ENCODE assay signal across 16 cellular contexts in genomic region chr16:19701091-19701490, GRCh38. TPM values are rescaled to one million over a fixed set of nuclear protein-coding genes. Genes with fewer than 3 reads are reported as not detected.
DNase-seq lines count a peak whose midpoint lies in the region; ATAC-seq and TF ChIP-seq lines count a peak whose summit lies in the region.
"Had no signal": no experiment of that assay in that cellular context is flagged by ENCODE, and none has a peak within 500 bp of the region (broad histone marks: within the 10 kb centered on the region; RNA-seq: fewer than 3 reads in every experiment).

No MANE protein-coding gene starts in this region.

- intact Hi-C loops in activated CD8-positive, alpha-beta T cell treated with anti-CD3 and anti-CD28 coated beads for 36 hours (cut with micrococcal nuclease): no loop called here
- intact Hi-C loops in testis (cut with DNase I; ENCODE audit: low total_unique reads): no loop called here

- H3K27me3 ChIP-seq in layer of hippocampus (ENCODE audit: control insufficient read depth, insufficient read depth, low read length) (no peaks in the 10 kb centered on the region), testis (no peaks in the 10 kb centered on the region)

- H3K36me3 Mint-ChIP-seq in activated CD8-positive, alpha-beta T cell treated with anti-CD3 and anti-CD28 coated beads for 36 hours (ENCODE audit: low read depth): peaks cover 80% of the 10 kb centered on the region
- H3K36me3 Mint-ChIP-seq in activated CD8-positive, alpha-beta T cell treated with anti-CD3 and anti-CD28 coated beads, Interleukin-2, amount 10 ng/mL, durations not matched to agents 7 days and 5 days (ENCODE audit: low read depth): peaks cover 68% of the 10 kb centered on the region

- peaks cover 62% of the 10 kb centered on the region for H3K4me1 ChIP-seq in testis

- no peak for TF ChIP-seq POLR2A in testis (IDR thresholded peaks at IDR 0.05)

- no peak overlapping the region for H3K4me3 ChIP-seq in testis

- no peaks in the 10 kb centered on the region for H3K36me3 ChIP-seq in testis (ENCODE audit: low read depth, missing control alignments)

- H3K27ac ChIP-seq in layer of hippocampus (ENCODE audit: low read depth, low read length): peak overlapping the region; percentile 72
- peak overlapping the region; percentile 66 to 67 for H3K27ac ChIP-seq in testis

- ATAC-seq in activated CD8-positive, alpha-beta T cell treated with anti-CD3 and anti-CD28 coated beads for 36 hours: no peak
- ATAC-seq in activated CD8-positive, alpha-beta T cell treated with anti-CD3 and anti-CD28 coated beads, Interleukin-2, amount 10 ng/mL, durations not matched to agents 7 days and 5 days: no peak
- ATAC-seq in HG03196 (IDR thresholded peaks at IDR 0.05; ENCODE audit: unreplicated experiment): no peak
- no peak for ATAC-seq in HG03565 (IDR thresholded peaks at IDR 0.05; ENCODE audit: unreplicated experiment)
- ATAC-seq: stimulated activated naive B cell treated with anti-CD40 and anti-IgM and Interleukin-4, amounts not matched to agents 10 μg/mL and 1 μg/mL and 100 μg/mL, for 72 hours had no signal

- no peaks in the 10 kb centered on the region for H3K27me3 Mint-ChIP-seq in activated CD8-positive, alpha-beta T cell treated with anti-CD3 and anti-CD28 coated beads for 36 hours
- no peaks in the 10 kb centered on the region for H3K27me3 Mint-ChIP-seq in activated CD8-positive, alpha-beta T cell treated with anti-CD3 and anti-CD28 coated beads, Interleukin-2, amount 10 ng/mL, durations not matched to agents 7 days and 5 days (ENCODE audit: low read depth)
- H3K27me3 Mint-ChIP-seq: activated naive CD4-positive, alpha-beta T cell treated with anti-CD3 and anti-CD28 coated beads, Interleukin-2, amount 10 ng/mL, durations not matched to agents 7 days and 5 days; stimulated activated naive B cell treated with anti-CD40 and anti-IgM and Interleukin-4, amounts not matched to agents 10 μg/mL and 1 μg/mL and 100 μg/mL, for 72 hours had no signal

- TF ChIP-seq CTCF in activated CD8-positive, alpha-beta T cell treated with anti-CD3 and anti-CD28 coated beads for 36 hours (IDR thresholded peaks at IDR 0.05): no peak
- TF ChIP-seq CTCF in testis (IDR thresholded peaks at IDR 0.05): no peak

- no peaks in the 10 kb centered on the region for H3K9me3 ChIP-seq in testis

- H3K27ac Mint-ChIP-seq in activated CD8-positive, alpha-beta T cell treated with anti-CD3 and anti-CD28 coated beads for 36 hours: peak overlapping the region; percentile 5
- H3K27ac Mint-ChIP-seq in activated CD8-positive, alpha-beta T cell treated with anti-CD3 and anti-CD28 coated beads, Interleukin-2, amount 10 ng/mL, durations not matched to agents 7 days and 5 days: no peak overlapping the region

- CTCF ChIA-PET in activated CD8-positive, alpha-beta T cell treated with anti-CD3 and anti-CD28 coated beads for 36 hours (lab: Charles Lee): no interaction called here
- CTCF ChIA-PET in activated CD8-positive, alpha-beta T cell treated with anti-CD3 and anti-CD28 coated beads, Interleukin-2, amount 10 ng/mL, durations not matched to agents 7 days and 5 days (lab: Charles Lee): no interaction called here

- no peaks in the 10 kb centered on the region for H3K9me3 Mint-ChIP-seq in activated CD8-positive, alpha-beta T cell treated with anti-CD3 and anti-CD28 coated beads for 36 hours
- no peaks in the 10 kb centered on the region for H3K9me3 Mint-ChIP-seq in activated CD8-positive, alpha-beta T cell treated with anti-CD3 and anti-CD28 coated beads, Interleukin-2, amount 10 ng/mL, durations not matched to agents 7 days and 5 days (ENCODE audit: insufficient read depth)
- H3K9me3 Mint-ChIP-seq: activated naive CD4-positive, alpha-beta T cell treated with anti-CD3 and anti-CD28 coated beads, Interleukin-2, amount 10 ng/mL, durations not matched to agents 7 days and 5 days; stimulated activated naive B cell treated with anti-CD40 and anti-IgM and Interleukin-4, amounts not matched to agents 10 μg/mL and 1 μg/mL and 100 μg/mL, for 72 hours had no signal

- peaks cover 28% of the 10 kb centered on the region for H3K4me1 Mint-ChIP-seq in activated CD8-positive, alpha-beta T cell treated with anti-CD3 and anti-CD28 coated beads for 36 hours (ENCODE audit: low read depth)
- peaks cover 26% of the 10 kb centered on the region for H3K4me1 Mint-ChIP-seq in activated CD8-positive, alpha-beta T cell treated with anti-CD3 and anti-CD28 coated beads, Interleukin-2, amount 10 ng/mL, durations not matched to agents 7 days and 5 days (ENCODE audit: low read depth)

- POLR2A ChIA-PET in activated CD8-positive, alpha-beta T cell treated with anti-CD3 and anti-CD28 coated beads for 36 hours (lab: Charles Lee): no interaction called here
- POLR2A ChIA-PET in activated CD8-positive, alpha-beta T cell treated with anti-CD3 and anti-CD28 coated beads, Interleukin-2, amount 10 ng/mL, durations not matched to agents 7 days and 5 days (lab: Charles Lee): interaction anchor here (0.7 kb wide), 1 partner anchor 13 kb away, joined by 3 read pairs; no protein-coding TSS in a partner anchor

- no peak for DNase-seq in activated CD8-positive, alpha-beta T cell treated with anti-CD3 and anti-CD28 coated beads for 36 hours
- no peak for DNase-seq in activated CD8-positive, alpha-beta T cell treated with anti-CD3 and anti-CD28 coated beads, Interleukin-2, amount 10 ng/mL, durations not matched to agents 7 days and 5 days
- DNase-seq in astrocyte of the hippocampus (ENCODE audit: low read depth, low spot score) (peak; percentile 44), testis (no peak)
- no peak for DNase-seq in activated CD4-positive, alpha-beta T cell treated with anti-CD3 and anti-CD28 coated beads for 1 hour
- DNase-seq: 8988T; activated CD8-positive, alpha-beta memory T cell treated with anti-CD3 and anti-CD28 coated beads for 24 hours; activated naive CD4-positive, alpha-beta T cell treated with anti-CD3 and anti-CD28 coated beads, Interleukin-2, amount 10 ng/mL, durations not matched to agents 7 days and 5 days; dermis blood vessel endothelial cell; islet precursor cell; NCI-H187 treated with DMSO at 0.1 percent for 48 hours; stimulated activated CD4-positive, alpha-beta T cell treated with anti-CD3 and anti-CD28 coated beads, Interleukin-4, amount 100 ng/mL, for 4 hours; stimulated activated naive B cell treated with anti-CD40 and anti-IgM and Interleukin-4, amounts not matched to agents 10 μg/mL and 1 μg/mL and 100 μg/mL, for 72 hours had no signal

- no peak overlapping the region for H3K4me3 Mint-ChIP-seq in activated CD8-positive, alpha-beta T cell treated with anti-CD3 and anti-CD28 coated beads for 36 hours
- no peak overlapping the region for H3K4me3 Mint-ChIP-seq in activated CD8-positive, alpha-beta T cell treated with anti-CD3 and anti-CD28 coated beads, Interleukin-2, amount 10 ng/mL, durations not matched to agents 7 days and 5 days
- H3K4me3 Mint-ChIP-seq: activated naive CD4-positive, alpha-beta T cell treated with anti-CD3 and anti-CD28 coated beads, Interleukin-2, amount 10 ng/mL, durations not matched to agents 7 days and 5 days; stimulated activated naive B cell treated with anti-CD40 and anti-IgM and Interleukin-4, amounts not matched to agents 10 μg/mL and 1 μg/mL and 100 μg/mL, for 72 hours had no signal

- 75 to 82% methylated on average over 3 of the region's 3 CpGs for WGBS in testis, 2 donors

RNA-seq across cellular contexts. Expression of gene KNOP1, which starts 16.9 kb away (rescaled TPM):
- total RNA-seq in activated CD8-positive, alpha-beta T cell treated with anti-CD3 and anti-CD28 coated beads for 36 hours: 10 to 100 TPM; 27.8 to 28.6 TPM
- total RNA-seq in activated CD8-positive, alpha-beta T cell treated with anti-CD3 and anti-CD28 coated beads, Interleukin-2, amount 10 ng/mL, durations not matched to agents 7 days and 5 days: 10 to 100 TPM; 22.0 to 23.7 TPM
- total RNA-seq in testis: 10 to 100 TPM; 25.3 to 26.8 TPM
- polyA plus RNA-seq in testis (ENCODE audit: insufficient read depth, low read depth, low replicate concordance): 22.4 TPM

RNA-seq across cellular contexts. Expression of gene IQCK, which starts 17.0 kb away (rescaled TPM):
- total RNA-seq in activated CD8-positive, alpha-beta T cell treated with anti-CD3 and anti-CD28 coated beads for 36 hours: 1 to 10 TPM; 1.7 to 3.5 TPM
- under 1 TPM; 0.81 to 0.97 TPM for total RNA-seq in activated CD8-positive, alpha-beta T cell treated with anti-CD3 and anti-CD28 coated beads, Interleukin-2, amount 10 ng/mL, durations not matched to agents 7 days and 5 days
- 10 to 100 TPM; 77.8 to 91.3 TPM for total RNA-seq in testis
- polyA plus RNA-seq in testis (ENCODE audit: insufficient read depth, low read depth, low replicate concordance): 102 TPM

Comparison
In these comparisons a context has a peak if more than half of its experiments do, and no peak if none do; other contexts are left out.
1. RNA of gene IQCK, which starts 17.0 kb away (total RNA-seq): 77.8 to 91.3 TPM in testis; 1.7 to 3.5 TPM in activated CD8-positive, alpha-beta T cell treated with anti-CD3 and anti-CD28 coated beads for 36 hours and 0.81 to 0.97 TPM in activated CD8-positive, alpha-beta T cell treated with anti-CD3 and anti-CD28 coated beads, Interleukin-2, amount 10 ng/mL, durations not matched to agents 7 days and 5 days; every median in the first group is over 10 times any median in the second.